Comparison of ENCODE assay signal across 14 cellular contexts in genomic region chr3:134839990-134840389, GRCh38. TPM values are rescaled to one million over a fixed set of nuclear protein-coding genes. Genes with fewer than 3 reads are reported as not detected.
DNase-seq lines count a peak whose midpoint lies in the region; ATAC-seq and TF ChIP-seq lines count a peak whose summit lies in the region.
"Had no signal": no experiment of that assay in that cellular context is flagged by ENCODE, and none has a peak within 500 bp of the region (broad histone marks: within the 10 kb centered on the region; RNA-seq: fewer than 3 reads in every experiment).

No MANE protein-coding gene starts in this region.

- peaks cover 0 to 26% of the 10 kb centered on the region in 2 donors for H3K9me3 ChIP-seq in right atrium auricular region
- no peaks in the 10 kb centered on the region for H3K9me3 ChIP-seq in Karpas-422 (ENCODE audit: low read length)
- H3K9me3 ChIP-seq in left lung: peaks cover 0 to 11% of the 10 kb centered on the region in 2 donors
- H3K9me3 ChIP-seq: neutrophil, transverse colon had no signal

- POLR2A ChIA-PET in activated CD4-positive, alpha-beta T cell treated with anti-CD3 and anti-CD28 coated beads for 36 hours (lab: Charles Lee): no interaction called here

- no peaks in the 10 kb centered on the region for H3K36me3 Mint-ChIP-seq in activated CD4-positive, alpha-beta T cell treated with anti-CD3 and anti-CD28 coated beads for 36 hours (ENCODE audit: low read depth)

- no peaks in the 10 kb centered on the region for H3K79me2 ChIP-seq in Karpas-422 (ENCODE audit: low read length)

- no peaks in the 10 kb centered on the region for H4K20me1 ChIP-seq in Karpas-422 (ENCODE audit: insufficient read depth, low read depth, low read length)

- no peak for TF ChIP-seq CTCF in right atrium auricular region (IDR thresholded peaks at IDR 0.05)
- no peak for TF ChIP-seq CTCF in left lung (IDR thresholded peaks at IDR 0.05)
- TF ChIP-seq CTCF in GM10266 (IDR thresholded peaks at IDR 0.05; ENCODE audit: control insufficient read depth, insufficient read depth, low read depth, missing control alignments): no peak

- H3K9me3 Mint-ChIP-seq in activated CD4-positive, alpha-beta T cell treated with anti-CD3 and anti-CD28 coated beads for 36 hours (ENCODE audit: low read depth): peaks cover 21% of the 10 kb centered on the region

- no peak overlapping the region for H3K4me3 Mint-ChIP-seq in activated CD4-positive, alpha-beta T cell treated with anti-CD3 and anti-CD28 coated beads for 36 hours
- H3K4me3 Mint-ChIP-seq: central memory CD8-positive, alpha-beta T cell had no signal

- CTCF ChIA-PET in activated CD4-positive, alpha-beta T cell treated with anti-CD3 and anti-CD28 coated beads for 36 hours (lab: Charles Lee): no interaction called here

- no peak overlapping the region for H3K4me2 ChIP-seq in Karpas-422 (ENCODE audit: low read depth, low read length, poor library complexity, severe bottlenecking)
- H3K4me2 ChIP-seq: smooth muscle cell had no signal

- DNase-seq in Right ventricle myocardium superior (peak; percentile 60), right atrium auricular region (ENCODE audit: low spot score) (no peak), Karpas-422 (peak; percentile 79), left lung (no peak), GM10266 (ENCODE audit: extremely low spot score) (no peak)
- DNase-seq in activated CD4-positive, alpha-beta T cell treated with anti-CD3 and anti-CD28 coated beads for 36 hours: no peak
- no peak for DNase-seq in central memory CD4-positive, alpha-beta T cell
- DNase-seq: activated naive CD4-positive, alpha-beta T cell treated with anti-CD3 and anti-CD28 coated beads, Interleukin-2, amount 50 U/mL, for 16 hours; transverse colon had no signal

- H3K27ac Mint-ChIP-seq in activated CD4-positive, alpha-beta T cell treated with anti-CD3 and anti-CD28 coated beads for 36 hours: no peak overlapping the region

- intact Hi-C loops in Right ventricle myocardium superior (cut with DNase I) (no loop called here), left lung (cut with DNase I) (no loop called here)
- intact Hi-C loops in activated CD4-positive, alpha-beta T cell treated with anti-CD3 and anti-CD28 coated beads for 36 hours (cut with DNase I, micrococcal nuclease): no loop called here

- ATAC-seq in Right ventricle myocardium superior (ENCODE audit: poor library complexity) (no peak), HG02798 (IDR thresholded peaks at IDR 0.05; ENCODE audit: poor library complexity, unreplicated experiment) (peak; percentile 72), left lung (no peak)
- ATAC-seq in activated CD4-positive, alpha-beta T cell treated with anti-CD3 and anti-CD28 coated beads for 36 hours: no peak

- H3K4me1 Mint-ChIP-seq in activated CD4-positive, alpha-beta T cell treated with anti-CD3 and anti-CD28 coated beads for 36 hours: no peaks in the 10 kb centered on the region
- H3K4me1 Mint-ChIP-seq: central memory CD8-positive, alpha-beta T cell had no signal

- no peaks in the 10 kb centered on the region for H3K4me1 ChIP-seq in right atrium auricular region
- peaks cover 25% of the 10 kb centered on the region for H3K4me1 ChIP-seq in Karpas-422 (ENCODE audit: low read length)
- no peaks in the 10 kb centered on the region for H3K4me1 ChIP-seq in left lung

- H3K27me3 ChIP-seq in right atrium auricular region (no peaks in the 10 kb centered on the region), Karpas-422 (ENCODE audit: low read length) (no peaks in the 10 kb centered on the region; the same call in 1 of the 2 replicates), left lung (no peaks in the 10 kb centered on the region)
- H3K27me3 ChIP-seq: transverse colon had no signal

- H2AFZ ChIP-seq in Karpas-422 (ENCODE audit: low read length): no peak overlapping the region

- H3K9ac ChIP-seq in Karpas-422 (ENCODE audit: low read length): no peak overlapping the region

- H3K27me3 Mint-ChIP-seq in activated CD4-positive, alpha-beta T cell treated with anti-CD3 and anti-CD28 coated beads for 36 hours: no peaks in the 10 kb centered on the region
- H3K27me3 Mint-ChIP-seq: central memory CD8-positive, alpha-beta T cell had no signal

- H3K36me3 ChIP-seq in right atrium auricular region: no peaks in the 10 kb centered on the region
- no peaks in the 10 kb centered on the region for H3K36me3 ChIP-seq in Karpas-422 (ENCODE audit: insufficient read depth, low read length)
- no peaks in the 10 kb centered on the region for H3K36me3 ChIP-seq in left lung
- H3K36me3 ChIP-seq: neutrophil, transverse colon had no signal

- H3K9me2 ChIP-seq in Karpas-422 (replicated peaks; ENCODE audit: insufficient read depth, low read length): no peaks in the 10 kb centered on the region

- H3K27ac ChIP-seq in right atrium auricular region (no peak overlapping the region), Karpas-422 (ENCODE audit: low read length) (no peak overlapping the region), left lung (no peak overlapping the region)
- H3K27ac ChIP-seq: neutrophil, RWPE1, transverse colon had no signal

- no peak overlapping the region for H3K4me3 ChIP-seq in right atrium auricular region
- H3K4me3 ChIP-seq in Karpas-422 (ENCODE audit: low read length): no peak overlapping the region
- H3K4me3 ChIP-seq in left lung: no peak overlapping the region
- H3K4me3 ChIP-seq: smooth muscle cell, transverse colon had no signal

RNA-seq across cellular contexts. Expression of gene EPHB1, which starts 44.9 kb away (rescaled TPM):
- total RNA-seq in Right ventricle myocardium superior (1.1 TPM), right atrium auricular region (1 to 10 TPM; 1.9 to 3.2 TPM), left lung (1 to 10 TPM; 1.1 to 4.3 TPM)
- total RNA-seq in Karpas-422 (2014; rRNA removed; shearing (Covaris generic); ENCODE audit: low replicate concordance): 24.1 and 24.3 TPM in 2 replicates
- total RNA-seq in activated CD4-positive, alpha-beta T cell treated with anti-CD3 and anti-CD28 coated beads for 36 hours: under 1 TPM; 0.60 to 0.98 TPM

Comparison
In these comparisons a context has a peak if more than half of its experiments do, and no peak if none do; other contexts are left out.
1. DNase-seq: peak in Right ventricle myocardium superior (single experiment) and Karpas-422 (single experiment); none in right atrium auricular region (single experiment), left lung (0 of 2), GM10266 (single experiment), activated CD4-positive, alpha-beta T cell treated with anti-CD3 and anti-CD28 coated beads for 36 hours (single experiment) and central memory CD4-positive, alpha-beta T cell (single experiment).